In genomic region chr7:25391295-25391861, GRCh38 we compare ENCODE assay signal across 8 cellular contexts.
A peak's percentile ranks its signal among the peaks of the same experiment; 100 is the strongest.
DNase-seq lines count a peak whose midpoint lies in the region; ATAC-seq, FAIRE-seq and TF ChIP-seq lines count a peak whose summit lies in the region.

No MANE protein-coding gene starts in this region.

- no peaks in the 10 kb centered on the region for H3K4me1 ChIP-seq in small intestine (ENCODE audit: control insufficient read depth in 2 of 2, insufficient read depth in 1 of 2, low read depth in 1 of 2, low read length in 1 of 2)

- ATAC-seq in HG02870 (IDR thresholded peaks at IDR 0.05; ENCODE audit: unreplicated experiment) (no peak), GM18858 (IDR thresholded peaks at IDR 0.05; ENCODE audit: unreplicated experiment) (no peak)

- H3K4me3 ChIP-seq in fibroblast of pulmonary artery (replicated peaks; ENCODE audit: low read depth, low read length) (no peak overlapping the region), small intestine (ENCODE audit: low read depth in 1 of 2, low read length in 2 of 2) (no peak overlapping the region)

- no peaks in the 10 kb centered on the region for H3K36me3 ChIP-seq in small intestine (ENCODE audit: control insufficient read depth in 2 of 2, insufficient read depth in 2 of 2, low read length in 2 of 2)

- FAIRE-seq in small intestine (lab: Jason Lieb, UNC): peak; percentile 5

- H3K27ac ChIP-seq in small intestine (ENCODE audit: low read depth in 1 of 2, low read length in 1 of 2): no peak overlapping the region

- H3K27me3 ChIP-seq in small intestine (ENCODE audit: control insufficient read depth in 2 of 2, insufficient read depth in 2 of 2, low read length in 2 of 2): no peaks in the 10 kb centered on the region

- WGBS in small intestine, 3 donors: 25 to 31% (median 28%) methylated on average over 5 of the region's 5 CpGs

- H3K9me3 ChIP-seq in small intestine (ENCODE audit: control insufficient read depth, low read depth): no peaks in the 10 kb centered on the region

- peak; percentile 42 for DNase-seq in NCI-H2107 treated with DMSO at 0.1 percent for 48 hours (lab: John Stamatoyannopoulos, UW; ENCODE audit: unreplicated experiment)
- no peak for DNase-seq in NCI-H2107 (lab: John Stamatoyannopoulos, UW)
- DNase-seq in NOMO-1 treated with DMSO at 0.1 percent for 48 hours (lab: John Stamatoyannopoulos, UW; ENCODE audit: unreplicated experiment): peak; percentile 52
- peak; percentile 48 for DNase-seq in fibroblast of pulmonary artery (ENCODE audit: low read depth)
- peak; percentile 13 for DNase-seq in small intestine
- no peak for DNase-seq in GM19240 (ENCODE audit: insufficient read length, low spot score)

- TF ChIP-seq CTCF in fibroblast of pulmonary artery (IDR thresholded peaks at IDR 0.05; ENCODE audit: low read length, missing control alignments): peak; percentile 21

Comparison
In these comparisons a context has a peak if more than half of its experiments do, and no peak if none do; other contexts are left out.
1. DNase-seq: peak in NCI-H2107 treated with DMSO at 0.1 percent for 48 hours (single experiment), NOMO-1 treated with DMSO at 0.1 percent for 48 hours (single experiment), fibroblast of pulmonary artery (single experiment) and small intestine (single experiment); none in NCI-H2107 (single experiment) and GM19240 (single experiment).